8 cellular contexts compared by ENCODE assay signal in the genomic region with DNA sequence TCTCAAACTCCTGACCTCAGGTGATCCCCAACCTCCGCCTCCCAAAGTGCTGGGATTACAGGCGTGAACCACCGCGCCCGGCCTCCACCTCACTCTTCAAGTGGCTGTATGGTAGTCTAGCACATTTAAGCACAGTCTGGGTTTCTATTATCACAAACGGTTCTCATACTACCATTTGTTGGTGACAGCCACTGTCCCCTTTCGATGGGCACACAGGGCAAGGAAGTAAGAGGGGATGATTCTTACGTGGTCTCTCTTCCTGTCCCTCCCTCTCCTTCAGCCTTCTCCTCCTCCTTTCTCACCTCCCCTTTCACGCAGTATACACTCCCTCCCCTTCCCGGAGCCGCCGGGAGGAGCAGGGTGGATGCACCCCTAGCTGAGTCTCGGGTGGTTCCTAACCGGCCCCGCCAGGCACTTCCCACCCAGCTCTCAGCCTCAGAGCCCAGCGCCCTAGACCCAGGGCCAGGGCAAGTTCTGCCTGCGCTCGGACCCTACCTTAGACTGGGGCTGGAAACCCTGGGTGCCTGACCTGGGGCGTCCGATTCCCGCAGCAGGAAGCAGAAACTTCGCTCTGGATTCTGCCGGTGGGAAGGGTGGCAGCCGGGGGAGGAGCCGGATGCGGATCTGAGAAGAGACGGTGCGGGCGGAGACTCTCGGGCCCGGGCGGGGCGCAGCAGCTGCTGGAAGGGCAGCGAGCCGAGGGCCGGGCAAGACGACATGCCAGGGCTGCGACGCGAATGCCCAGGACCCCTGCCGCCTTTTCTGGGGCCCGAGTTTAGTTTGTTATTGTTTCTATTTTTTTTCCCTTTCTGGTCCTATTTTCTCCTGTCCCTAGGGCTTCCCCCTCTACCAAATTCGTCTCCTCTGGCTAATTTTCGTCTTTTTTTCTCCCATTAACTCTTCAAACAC. TPM values are rescaled to one million over a fixed set of nuclear protein-coding genes. Genes with fewer than 3 reads are reported as not detected.
A peak's percentile ranks its signal among the peaks of the same experiment; 100 is the strongest.
DNase-seq lines count a peak whose midpoint lies in the region; ATAC-seq and TF ChIP-seq lines count a peak whose summit lies in the region.

TSS of gene TEP1 (minus strand) at position 626 of the 909 bp plus-strand sequence. CDS start 5,062 bp downstream, outside the sequence.

- peak within 1 kb of the TSS; percentile 96 for H3K4me2 ChIP-seq in PC-9

- H3K27me3 ChIP-seq in PC-9 (ENCODE audit: insufficient read depth, low read depth) = no peaks in the 10 kb centered on the region

- TF ChIP-seq POLR2A in erythroblast (IDR thresholded peaks at IDR 0.05; ENCODE audit: low read length) = peak; percentile 56

- H3K27ac ChIP-seq in PC-9 = peak within 1 kb of the TSS; percentile 76

- no TSS peak for BruUV-seq in Calu3 (replicated peaks; lab: Mats Ljungman, UMichigan)
- BruUV-seq in PC-9 (replicated peaks; lab: Mats Ljungman, UMichigan) = no TSS peak

- peaks cover 13% of the 10 kb centered on the region for H3K79me2 ChIP-seq in PC-9 (ENCODE audit: low read depth)

- DNase-seq in Calu3 (peak; percentile 86), PC-9 (peak; percentile 65 to 83), erythroblast (lab: John Stamatoyannopoulos, UW) (peak; percentile 60 to 71), mucosa of gallbladder (ENCODE audit: low spot score) (peak; percentile 89)
- DNase-seq in activated T-cell treated with anti-CD3 and anti-CD28 coated beads, Interleukin-2, amount 50 U/mL, for 1 hour = peak; percentile 71
- DNase-seq in stimulated activated CD8-positive, alpha-beta memory T cell treated with anti-CD3 and anti-CD28 coated beads, Interleukin-4, amount 100 ng/mL, for 1 hour (ENCODE audit: low read depth in 2 of 2, low spot score in 1 of 2) = peak; percentile 37 to 62

- no peaks in the 10 kb centered on the region for H3K27me3 Mint-ChIP-seq in Calu3 (ENCODE audit: unreplicated experiment)

- POLR2A ChIA-PET in PC-9 (lab: Charles Lee; ENCODE audit: unreplicated experiment) = interaction anchor here (0.8 to 2.3 kb wide), 3 partner anchors 12 to 70 kb away, joined by 3 to 12 read pairs (median 4); partner anchors contain the start of genes PARP2 and PIP4P1

- TF ChIP-seq CTCF in Calu3 (IDR thresholded peaks at IDR 0.05; ENCODE audit: unreplicated experiment) = no peak
- TF ChIP-seq CTCF in PC-9 (conservative IDR thresholded peaks at IDR 0.05) = no peak

- no peak for TF ChIP-seq RAD21 in Ishikawa (IDR thresholded peaks at IDR 0.05; ENCODE audit: low read depth)

- H2AFZ ChIP-seq in PC-9 = peak within 1 kb of the TSS; percentile 94

- peaks cover 7% of the 10 kb centered on the region; the same call in 1 of the 2 replicates for H3K4me1 ChIP-seq in PC-9 (replicated peaks; ENCODE audit: insufficient read depth)

- H4K20me1 ChIP-seq in PC-9 (ENCODE audit: insufficient read depth) = no peaks in the 10 kb centered on the region

- H3F3A ChIP-seq in PC-9 (ENCODE audit: insufficient read depth, low read depth) = peaks cover 5% of the 10 kb centered on the region; the same call in 1 of the 2 replicates

- CTCF ChIA-PET in Calu3 (lab: Charles Lee) = interaction anchor here (0.6 kb wide), 1 partner anchor 227 kb away, joined by 3 read pairs; no protein-coding TSS in a partner anchor
- CTCF ChIA-PET in PC-9 (lab: Charles Lee) = interaction anchor here (0.6 to 0.7 kb wide), 2 partner anchors 31 to 279 kb away, joined by 3 to 8 read pairs; no protein-coding TSS in a partner anchor

- intact Hi-C loops in Calu3 (cut with micrococcal nuclease; ENCODE audit: unreplicated experiment) = no loop called here
- intact Hi-C loops in PC-9 (cut with micrococcal nuclease; ENCODE audit: unreplicated experiment) = loop anchor here (1.0 to 10.0 kb wide), 5 partner anchors 12 to 269 kb away; partner anchors contain the start of genes APEX1 and RNASE4

- H3K9me3 Mint-ChIP-seq in Calu3 (ENCODE audit: low read depth, unreplicated experiment) = no peaks in the 10 kb centered on the region

- peak within 1 kb of the TSS; percentile 83 for H3K27ac Mint-ChIP-seq in Calu3 (ENCODE audit: unreplicated experiment)

- TF ChIP-seq EP300 in Ishikawa (IDR thresholded peaks at IDR 0.05; ENCODE audit: borderline replicate concordance) = no peak

- no peaks in the 10 kb centered on the region for H3K36me3 ChIP-seq in PC-9 (ENCODE audit: low read depth)

- peaks cover 22% of the 10 kb centered on the region for H3K4me1 Mint-ChIP-seq in Calu3 (ENCODE audit: low read depth, unreplicated experiment)

- H3K4me3 Mint-ChIP-seq in Calu3 (ENCODE audit: low read depth, unreplicated experiment) = peak within 1 kb of the TSS; percentile 76

- H3K9me2 ChIP-seq in PC-9 (ENCODE audit: insufficient read depth) = no peaks in the 10 kb centered on the region

- peak; percentile 55 for ATAC-seq in GM21515 (IDR thresholded peaks at IDR 0.05; ENCODE audit: unreplicated experiment)

- no peaks in the 10 kb centered on the region for H3K9me3 ChIP-seq in PC-9 (ENCODE audit: insufficient read depth, low read depth)

- H3K4me3 ChIP-seq in PC-9 = peak within 1 kb of the TSS; percentile 74

- peaks cover 28% of the 10 kb centered on the region for H3K36me3 Mint-ChIP-seq in Calu3 (ENCODE audit: insufficient read depth, unreplicated experiment)

TF ChIP-seq in Ishikawa, 13 proteins besides CTCF, POLR2A, EP300 and RAD21:
- TF ChIP-seq NFIC (IDR thresholded peaks at IDR 0.05) (no peak), TAF1 (IDR thresholded peaks at IDR 0.05; ENCODE audit: low read depth) (peak; percentile 68), MAX (IDR thresholded peaks at IDR 0.05) (no peak; the same call in none of the 2 replicates), TCF12 (IDR thresholded peaks at IDR 0.05; ENCODE audit: low read depth) (0 out of 2 replicates have a peak, but pooled peaks have one; percentile 13), ZBTB7A (IDR thresholded peaks at IDR 0.05; ENCODE audit: low read depth) (0 out of 2 replicates have a peak, but pooled peaks have one; percentile 36), CREB1 (IDR thresholded peaks at IDR 0.05; ENCODE audit: low read depth) (no peak), TEAD4 (IDR thresholded peaks at IDR 0.05) (no peak), FOXM1 (IDR thresholded peaks at IDR 0.05; ENCODE audit: borderline replicate concordance, low read depth) (no peak), CEBPB (IDR thresholded peaks at IDR 0.05) (no peak), EGR1 (IDR thresholded peaks at IDR 0.05) (0 out of 2 replicates have a peak, but pooled peaks have one; percentile 12), YY1 (IDR thresholded peaks at IDR 0.05; ENCODE audit: low read depth) (no peak)
- TF ChIP-seq, protein P1, sequence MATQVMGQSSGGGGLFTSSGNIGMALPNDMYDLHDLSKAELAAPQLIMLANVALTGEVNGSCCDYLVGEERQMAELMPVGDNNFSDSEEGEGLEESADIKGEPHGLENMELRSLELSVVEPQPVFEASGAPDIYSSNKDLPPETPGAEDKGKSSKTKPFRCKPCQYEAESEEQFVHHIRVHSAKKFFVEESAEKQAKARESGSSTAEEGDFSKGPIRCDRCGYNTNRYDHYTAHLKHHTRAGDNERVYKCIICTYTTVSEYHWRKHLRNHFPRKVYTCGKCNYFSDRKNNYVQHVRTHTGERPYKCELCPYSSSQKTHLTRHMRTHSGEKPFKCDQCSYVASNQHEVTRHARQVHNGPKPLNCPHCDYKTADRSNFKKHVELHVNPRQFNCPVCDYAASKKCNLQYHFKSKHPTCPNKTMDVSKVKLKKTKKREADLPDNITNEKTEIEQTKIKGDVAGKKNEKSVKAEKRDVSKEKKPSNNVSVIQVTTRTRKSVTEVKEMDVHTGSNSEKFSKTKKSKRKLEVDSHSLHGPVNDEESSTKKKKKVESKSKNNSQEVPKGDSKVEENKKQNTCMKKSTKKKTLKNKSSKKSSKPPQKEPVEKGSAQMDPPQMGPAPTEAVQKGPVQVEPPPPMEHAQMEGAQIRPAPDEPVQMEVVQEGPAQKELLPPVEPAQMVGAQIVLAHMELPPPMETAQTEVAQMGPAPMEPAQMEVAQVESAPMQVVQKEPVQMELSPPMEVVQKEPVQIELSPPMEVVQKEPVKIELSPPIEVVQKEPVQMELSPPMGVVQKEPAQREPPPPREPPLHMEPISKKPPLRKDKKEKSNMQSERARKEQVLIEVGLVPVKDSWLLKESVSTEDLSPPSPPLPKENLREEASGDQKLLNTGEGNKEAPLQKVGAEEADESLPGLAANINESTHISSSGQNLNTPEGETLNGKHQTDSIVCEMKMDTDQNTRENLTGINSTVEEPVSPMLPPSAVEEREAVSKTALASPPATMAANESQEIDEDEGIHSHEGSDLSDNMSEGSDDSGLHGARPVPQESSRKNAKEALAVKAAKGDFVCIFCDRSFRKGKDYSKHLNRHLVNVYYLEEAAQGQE (IDR thresholded peaks at IDR 0.05; ENCODE audit: low read depth) = no peak
- TF ChIP-seq, protein P2, sequence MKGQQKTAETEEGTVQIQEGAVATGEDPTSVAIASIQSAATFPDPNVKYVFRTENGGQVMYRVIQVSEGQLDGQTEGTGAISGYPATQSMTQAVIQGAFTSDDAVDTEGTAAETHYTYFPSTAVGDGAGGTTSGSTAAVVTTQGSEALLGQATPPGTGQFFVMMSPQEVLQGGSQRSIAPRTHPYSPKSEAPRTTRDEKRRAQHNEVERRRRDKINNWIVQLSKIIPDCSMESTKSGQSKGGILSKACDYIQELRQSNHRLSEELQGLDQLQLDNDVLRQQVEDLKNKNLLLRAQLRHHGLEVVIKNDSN (IDR thresholded peaks at IDR 0.05) = no peak

RNA-seq across cellular contexts. Expression of gene TEP1, which starts in this region (rescaled TPM):
- 30.4 and 32.5 TPM in 2 replicates for total RNA-seq in Calu3 (2022)
- 18.4 and 20.4 TPM in 2 replicates for total RNA-seq in PC-9 (2021)
- total RNA-seq in mucosa of gallbladder = 107 TPM

Comparison
In these comparisons a context has a peak if more than half of its experiments do, and no peak if none do; other contexts are left out.
1. Peak in every context shown above with its lines: DNase-seq, ATAC-seq, H3K4me3 ChIP-seq and H3K27ac ChIP-seq.